ENCODE assay signal across 11 cellular contexts in the genomic region with DNA sequence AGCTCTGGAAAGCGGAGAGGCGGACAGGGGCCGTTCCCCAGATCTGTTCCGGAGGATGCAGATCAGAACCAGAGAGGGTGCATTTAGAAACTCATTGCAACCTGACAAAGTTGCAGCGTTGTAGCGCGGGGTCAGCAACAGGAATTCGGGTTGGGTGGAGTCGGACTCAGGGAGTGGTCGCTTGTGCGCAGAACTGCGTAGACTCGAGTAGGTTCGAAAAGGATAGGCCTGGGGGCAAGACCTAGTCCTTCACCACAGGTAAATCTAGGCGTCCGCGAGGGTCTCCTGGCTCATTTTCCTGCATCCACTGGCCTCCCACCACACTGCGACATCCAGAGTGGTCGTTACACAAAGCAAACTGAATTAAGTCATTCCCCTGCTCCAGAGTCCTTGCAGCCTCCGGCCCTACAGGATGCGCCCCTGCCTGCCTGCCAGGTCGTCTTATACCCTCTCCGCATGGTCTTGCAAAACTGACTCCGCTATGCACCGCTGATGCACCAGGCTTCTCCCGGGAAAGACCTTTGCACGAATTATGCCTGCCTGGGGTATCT. TPM values are rescaled to one million over a fixed set of nuclear protein-coding genes. Genes with fewer than 3 reads are reported as not detected.
DNase-seq lines count a peak whose midpoint lies in the region; ATAC-seq and TF ChIP-seq lines count a peak whose summit lies in the region.
"Had no signal": no experiment of that assay in that cellular context is flagged by ENCODE, and none has a peak within 500 bp of the region (broad histone marks: within the 10 kb centered on the region; RNA-seq: fewer than 3 reads in every experiment).

No MANE protein-coding gene starts in this region.

- H3K9me3 ChIP-seq in mammary epithelial cell (replicated peaks; ENCODE audit: insufficient read depth, low read length) = peaks cover 6% of the 10 kb centered on the region
- peaks cover 0 to 6% of the 10 kb centered on the region in 2 donors for H3K9me3 ChIP-seq in breast epithelium
- no peaks in the 10 kb centered on the region for H3K9me3 ChIP-seq in thoracic aorta
- no peaks in the 10 kb centered on the region for H3K9me3 ChIP-seq in adrenal gland (replicated peaks in 1 of 3)

- H3K9ac ChIP-seq in mammary epithelial cell (ENCODE audit: insufficient read depth, low read length) (no peak overlapping the region), mesendoderm (ENCODE audit: low read length) (peak overlapping the region; percentile 52)

- no peak overlapping the region for H3K4me3 ChIP-seq in mammary epithelial cell (replicated peaks in 1 of 3; ENCODE audit: insufficient read depth in 1 of 3, low read depth in 2 of 3, low read length in 3 of 3)
- peak overlapping the region in 1 of 3 donors; percentile 49 for H3K4me3 ChIP-seq in breast epithelium
- peak overlapping the region; percentile 12 for H3K4me3 ChIP-seq in mesendoderm (ENCODE audit: low read length)
- peak overlapping the region; percentile 68 for H3K4me3 ChIP-seq in thoracic aorta
- peak overlapping the region in 2 of 4 donors; percentile 2 to 38 for H3K4me3 ChIP-seq in adrenal gland

- H4K20me1 ChIP-seq in mammary epithelial cell (ENCODE audit: insufficient read depth, low read length) = no peaks in the 10 kb centered on the region

- no peak overlapping the region for H2AK5ac ChIP-seq in mesendoderm (ENCODE audit: low read length)

- 61% methylated on average over 23 of the region's 27 CpGs for WGBS in mammary epithelial cell (ENCODE audit: low coverage, missing lambda C conversion rate)
- no CpG with 5 or more reads among the region's 27 CpGs for WGBS in mesendoderm (ENCODE audit: extremely low coverage, insufficient coverage, low lambda C conversion rate)
- 52 to 53% (median 52%) methylated on average over 26 to 27 of the region's 27 CpGs for WGBS in adrenal gland, 4 donors

- in situ Hi-C loops in mammary epithelial cell (cut with MboI; ENCODE audit: low sequenced_read_pairs in 2 of 2) = no loop called here

- no peak overlapping the region for H3K23ac ChIP-seq in mesendoderm (ENCODE audit: low read length)

- H3K27me3 Mint-ChIP-seq in chondrocyte (ENCODE audit: low read depth) = no peaks in the 10 kb centered on the region

- CTCF ChIA-PET in mammary epithelial cell (lab: Charles Lee; ENCODE audit: low non-redundant PET) = interaction anchor here (0.5 to 0.6 kb wide), 3 partner anchors 16 to 337 kb away, joined by 3 to 7 read pairs (median 3); no protein-coding TSS in a partner anchor

- H2BK120ac ChIP-seq in mesendoderm (ENCODE audit: low read depth, low read length) = no peak overlapping the region

- no peak for DNase-seq in mammary epithelial cell
- no peak for DNase-seq in breast epithelium (ENCODE audit: low spot score in 2 of 2)
- DNase-seq in chondrocyte (ENCODE audit: low spot score) = no peak
- peak; percentile 13 for DNase-seq in mesendoderm
- no peak for DNase-seq in thoracic aorta (ENCODE audit: low spot score)
- no peak for DNase-seq in adrenal gland
- DNase-seq in head of caudate nucleus = no peak
- DNase-seq: cerebellar nuclear complex, NCI-H446 treated with DMSO at 0.1 percent for 48 hours had no signal

- no peak overlapping the region for H3K4ac ChIP-seq in mesendoderm (ENCODE audit: low read depth, low read length)

- intact Hi-C loops in mammary epithelial cell (cut with micrococcal nuclease) (loop anchor here (2.0 kb wide), 1 partner anchor 77 kb away; no protein-coding TSS in a partner anchor), breast epithelium (cut with DNase I; ENCODE audit: low total_unique reads) (no loop called here), adrenal gland (cut with DNase I) (no loop called here), head of caudate nucleus (cut with DNase I) (no loop called here)

- H3K79me1 ChIP-seq in mesendoderm (ENCODE audit: low read length) = no peaks in the 10 kb centered on the region

- H4K8ac ChIP-seq in mesendoderm (ENCODE audit: low read depth, low read length) = no peak overlapping the region

- no peak overlapping the region for H3K27ac ChIP-seq in mammary epithelial cell (ENCODE audit: insufficient read depth, low read depth, low read length)
- no peak overlapping the region for H3K27ac ChIP-seq in breast epithelium
- H3K27ac ChIP-seq in mesendoderm (ENCODE audit: low read depth, low read length) = no peak overlapping the region
- no peak overlapping the region for H3K27ac ChIP-seq in thoracic aorta
- H3K27ac ChIP-seq in adrenal gland = no peak overlapping the region
- H3K27ac ChIP-seq: C4-2B had no signal

- no peak overlapping the region for H3K27ac Mint-ChIP-seq in chondrocyte (ENCODE audit: unreplicated experiment)

- no TSS peak for BruUV-seq in mammary epithelial cell (replicated peaks; lab: Mats Ljungman, UMichigan)

- peak overlapping the region; percentile 59 for H2AFZ ChIP-seq in mammary epithelial cell (ENCODE audit: low read depth, low read length)

- H3K56ac ChIP-seq in mesendoderm (ENCODE audit: low read length) = peak overlapping the region; percentile 75

- H3K4me2 ChIP-seq in mammary epithelial cell (ENCODE audit: insufficient read depth, low read depth, low read length) = peak overlapping the region; percentile 45
- peak overlapping the region; percentile 83 for H3K4me2 ChIP-seq in mesendoderm (ENCODE audit: low read length)

- TF ChIP-seq CTCF in mammary epithelial cell (conservative IDR thresholded peaks at IDR 0.05 in 1 of 2, IDR thresholded peaks at IDR 0.05 in 1 of 2; ENCODE audit: extremely low read depth in 1 of 2, insufficient read depth in 1 of 2, low read depth in 1 of 2, low read length in 2 of 2) (no peak), breast epithelium (IDR thresholded peaks at IDR 0.05) (no peak), chondrocyte (IDR thresholded peaks at IDR 0.05) (no peak), thoracic aorta (IDR thresholded peaks at IDR 0.05) (no peak), adrenal gland (IDR thresholded peaks at IDR 0.05) (no peak)

- no peak overlapping the region for H2BK15ac ChIP-seq in mesendoderm (replicated peaks; ENCODE audit: low read depth)

- no peak overlapping the region for H3K18ac ChIP-seq in mesendoderm (ENCODE audit: low read length)

- no peaks in the 10 kb centered on the region for H3K36me3 ChIP-seq in mammary epithelial cell (ENCODE audit: insufficient read depth, low read length)
- H3K36me3 ChIP-seq in breast epithelium = no peaks in the 10 kb centered on the region
- no peaks in the 10 kb centered on the region for H3K36me3 ChIP-seq in mesendoderm (ENCODE audit: control insufficient read depth, insufficient read depth, low read length)
- no peaks in the 10 kb centered on the region for H3K36me3 ChIP-seq in thoracic aorta
- H3K36me3 ChIP-seq in adrenal gland (replicated peaks in 1 of 2) = no peaks in the 10 kb centered on the region

- H3K4me1 Mint-ChIP-seq in chondrocyte (ENCODE audit: low read depth) = peaks cover 13% of the 10 kb centered on the region

- H3K79me2 ChIP-seq in mammary epithelial cell (ENCODE audit: insufficient read depth, low read length) (no peaks in the 10 kb centered on the region), mesendoderm (ENCODE audit: control insufficient read depth, insufficient read depth, low read length) (no peaks in the 10 kb centered on the region)

- dilution Hi-C loops in mammary epithelial cell (cut with HindIII; ENCODE audit: low sequenced_read_pairs) = no loop called here

- H3K9me3 Mint-ChIP-seq in chondrocyte (ENCODE audit: low read depth) = peaks cover 7% of the 10 kb centered on the region

- H3K36me3 Mint-ChIP-seq in chondrocyte (ENCODE audit: low read depth) = no peaks in the 10 kb centered on the region

- H3K27me3 ChIP-seq in mammary epithelial cell (ENCODE audit: insufficient read depth, low read length) (peaks cover 6% of the 10 kb centered on the region), breast epithelium (peaks cover 7 to 38% of the 10 kb centered on the region in 2 donors), mesendoderm (ENCODE audit: insufficient read depth, low read length, poor library complexity) (peaks cover 35% of the 10 kb centered on the region), thoracic aorta (replicated peaks; ENCODE audit: insufficient read depth) (no peaks in the 10 kb centered on the region), adrenal gland (no peaks in the 10 kb centered on the region)

- no peak for ATAC-seq in thoracic aorta (ENCODE audit: insufficient number of reproducible peaks, low FRiP score, low read depth)
- ATAC-seq in GM21381 (IDR thresholded peaks at IDR 0.05; ENCODE audit: unreplicated experiment) = no peak

- H3K4me3 Mint-ChIP-seq in chondrocyte (ENCODE audit: unreplicated experiment) = peak overlapping the region; percentile 71

- H3K4me1 ChIP-seq in mammary epithelial cell (ENCODE audit: insufficient read depth, low read length) = no peaks in the 10 kb centered on the region
- H3K4me1 ChIP-seq in breast epithelium = no peaks in the 10 kb centered on the region
- H3K4me1 ChIP-seq in mesendoderm (ENCODE audit: control insufficient read depth, low read depth, low read length) = no peaks in the 10 kb centered on the region
- peaks cover 3 to 19% of the 10 kb centered on the region in 2 donors for H3K4me1 ChIP-seq in thoracic aorta (ENCODE audit: control insufficient read depth in 1 of 2, low read depth in 2 of 2)
- no peaks in the 10 kb centered on the region for H3K4me1 ChIP-seq in adrenal gland (replicated peaks in 1 of 2)

- H4K5ac ChIP-seq in mesendoderm (ENCODE audit: low read length) = no peak overlapping the region

- H2BK5ac ChIP-seq in mesendoderm (ENCODE audit: low read length) = no peak overlapping the region

- no peak for TF ChIP-seq POLR2A in breast epithelium (IDR thresholded peaks at IDR 0.05)
- no peak for TF ChIP-seq POLR2A in adrenal gland (IDR thresholded peaks at IDR 0.05)

RNA-seq across cellular contexts. Expression of a gene that starts 4.7 kb away (rescaled TPM):
- total RNA-seq in mammary epithelial cell (10 to 100 TPM; 16.1 to 31.8 TPM), breast epithelium (10 to 100 TPM; 19.0 to 24.7 (median 19.5) TPM), chondrocyte (26.6 to 35.1 TPM (median 32.9 TPM) in 3 replicates), thoracic aorta (10 to 100 TPM; 11.1 to 15.4 TPM), adrenal gland (10 to 100 TPM; 15.0 to 45.1 (median 21.9) TPM)
- polyA plus RNA-seq in mammary epithelial cell (4.7 TPM), adrenal gland (10 to 100 TPM in 1 of 3 donors, 1 to 10 TPM in 2; 2.6 to 17.8 (median 3.9) TPM)
- polyA minus RNA-seq in mammary epithelial cell = 15.3 TPM
- 6.0 TPM for polyA plus RNA-seq in mesendoderm (2013, experiment 1 of 2)
- polyA plus RNA-seq in mesendoderm (2013, experiment 2 of 2) = 5.5 TPM

Comparison
In these comparisons a context has a peak if more than half of its experiments do, and no peak if none do; other contexts are left out.
1. H3K4me3 ChIP-seq: peak in mesendoderm (single experiment) and thoracic aorta (single experiment); none in mammary epithelial cell (0 of 3).